ENCODE assay signal across 18 cellular contexts in genomic region chr5:93250431-93250830, GRCh38.
DNase-seq lines count a peak whose midpoint lies in the region; ATAC-seq and TF ChIP-seq lines count a peak whose summit lies in the region.
"Had no signal": no experiment of that assay in that cellular context is flagged by ENCODE, and none has a peak within 500 bp of the region (broad histone marks: within the 10 kb centered on the region; RNA-seq: fewer than 3 reads in every experiment).

No MANE protein-coding gene starts in this region.

- no peaks in the 10 kb centered on the region for H3K27me3 ChIP-seq in stomach
- H3K27me3 ChIP-seq in gastroesophageal sphincter = no peaks in the 10 kb centered on the region
- H3K27me3 ChIP-seq: esophagus muscularis mucosa had no signal

- H3K4me1 ChIP-seq in stomach = peaks cover 0 to 22% (median 11%) of the 10 kb centered on the region in 4 donors
- H3K4me1 ChIP-seq in gastroesophageal sphincter = peaks cover 0 to 12% (median 3%) of the 10 kb centered on the region in 3 donors

- DNase-seq in M059J (ENCODE audit: low read depth) (peak; percentile 37), amniotic epithelial cell (ENCODE audit: low read depth) (peak; percentile 21), left kidney (ENCODE audit: low read depth, low spot score) (peak; percentile 61), stomach (no peak)
- DNase-seq in activated naive CD4-positive, alpha-beta T cell (lab: John Stamatoyannopoulos, UW) = no peak
- DNase-seq: activated CD8-positive, alpha-beta T cell treated with anti-CD3 and anti-CD28 coated beads, Interleukin-2, amount 10 ng/mL, durations not matched to agents 7 days and 5 days; activated T-cell treated with anti-CD3 and anti-CD28 coated beads, Interleukin-2, amount 50 U/mL, for 72 hours; GM23248; MM.1S; NCI-H187 treated with DMSO at 0.1 percent for 48 hours; stimulated activated naive CD8-positive, alpha-beta T cell treated with anti-CD3 and anti-CD28 coated beads, Interleukin-15, Interleukin-2, amounts not matched to agents 100 U/mL and 50 U/mL, for 24 hours; T-helper 17 cell had no signal

- TF ChIP-seq POLR2A in stomach (IDR thresholded peaks at IDR 0.05) = no peak
- TF ChIP-seq POLR2A in gastroesophageal sphincter (IDR thresholded peaks at IDR 0.05) = no peak

- no peak for TF ChIP-seq EP300 in stomach (IDR thresholded peaks at IDR 0.05)
- TF ChIP-seq EP300 in gastroesophageal sphincter (IDR thresholded peaks at IDR 0.05) = no peak

- H3K36me3 ChIP-seq in stomach (no peaks in the 10 kb centered on the region), gastroesophageal sphincter (no peaks in the 10 kb centered on the region)
- H3K36me3 ChIP-seq: cardiac muscle cell, esophagus muscularis mucosa had no signal

- intact Hi-C loops in stomach (cut with DNase I; ENCODE audit: low total_unique reads) = no loop called here

- H3K27ac ChIP-seq in stomach = peak overlapping the region in 4 of 5 donors; percentile 36 to 77 (median 62)
- H3K27ac ChIP-seq in gastroesophageal sphincter = no peak overlapping the region
- H3K27ac ChIP-seq: cardiac muscle cell, GM23248 had no signal

- no peak overlapping the region for H3K4me3 ChIP-seq in stomach
- no peak overlapping the region for H3K4me3 ChIP-seq in gastroesophageal sphincter
- H3K4me3 ChIP-seq: cardiac muscle cell, GM23248 had no signal

- no peaks in the 10 kb centered on the region for H3K9me3 ChIP-seq in stomach
- no peaks in the 10 kb centered on the region for H3K9me3 ChIP-seq in gastroesophageal sphincter
- H3K9me3 ChIP-seq: esophagus muscularis mucosa had no signal

- WGBS in stomach, 5 donors = 35 to 59% (median 51%) methylated on average over 2 of the region's 2 CpGs
- 28 to 58% methylated on average over 2 of the region's 2 CpGs for WGBS in gastroesophageal sphincter (ENCODE audit: low coverage in 1 of 2), 2 donors

- ATAC-seq in GM18868 (IDR thresholded peaks at IDR 0.05; ENCODE audit: unreplicated experiment) = no peak
- no peak for ATAC-seq in gastroesophageal sphincter
- ATAC-seq: activated CD8-positive, alpha-beta T cell treated with anti-CD3 and anti-CD28 coated beads, Interleukin-2, amount 10 ng/mL, durations not matched to agents 7 days and 5 days; activated naive CD4-positive, alpha-beta T cell treated with anti-CD3 and anti-CD28 coated beads, Interleukin-2, amount 50 U/mL, for 72 hours; activated T-cell treated with anti-CD3 and anti-CD28 coated beads, Interleukin-2, amount 50 U/mL, for 72 hours; stimulated activated naive CD8-positive, alpha-beta T cell treated with anti-CD3 and anti-CD28 coated beads, Interleukin-15, Interleukin-2, amounts not matched to agents 100 U/mL and 50 U/mL, for 24 hours; T-helper 17 cell; WTC11 had no signal

- TF ChIP-seq CTCF in stomach (IDR thresholded peaks at IDR 0.05) (no peak), gastroesophageal sphincter (IDR thresholded peaks at IDR 0.05) (no peak)

Comparison
In these comparisons a context has a peak if more than half of its experiments do, and no peak if none do; other contexts are left out.
1. DNase-seq: peak in M059J (single experiment), amniotic epithelial cell (single experiment) and left kidney (single experiment); none in stomach (single experiment) and activated naive CD4-positive, alpha-beta T cell (0 of 4).
2. H3K27ac ChIP-seq: peak in stomach (4 of 5); none in gastroesophageal sphincter (0 of 4).